ENCODE assay signal across 1 cellular context in the genomic region with DNA sequence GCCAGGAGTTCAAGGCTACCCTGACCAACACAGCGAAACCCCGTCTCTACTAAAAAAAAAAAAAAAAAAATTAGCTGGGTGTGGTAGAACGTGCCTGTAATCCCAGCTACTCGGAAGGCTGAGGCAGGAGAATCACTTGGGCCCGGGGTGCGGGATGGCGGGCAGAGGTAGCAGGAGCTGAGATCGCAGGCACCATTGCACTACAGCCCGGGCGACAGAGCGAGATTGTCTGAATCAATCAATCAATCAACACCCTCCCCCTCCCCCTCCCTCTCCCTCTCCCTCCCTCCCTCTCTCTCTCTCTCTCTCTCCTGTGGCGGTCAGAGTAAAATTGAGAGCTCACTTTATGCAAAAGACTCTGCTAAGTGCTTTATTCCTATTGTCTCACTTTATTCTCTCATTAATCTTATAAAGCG.
TF ChIP-seq lines count a peak whose summit lies in the region.

No MANE protein-coding gene starts in this region.

TF ChIP-seq in H1, 55 proteins besides CTCF, POLR2A, EP300 and RAD21:
- TF ChIP-seq GTF2F1 (IDR thresholded peaks at IDR 0.05; ENCODE audit: borderline replicate concordance, low read depth, low read length) (no peak), TCF12 (IDR thresholded peaks at IDR 0.05; ENCODE audit: low read depth, low read length) (no peak), SIN3A (conservative IDR thresholded peaks at IDR 0.05 in 1 of 2, IDR thresholded peaks at IDR 0.05 in 1 of 2; ENCODE audit: low read depth in 1 of 2, low read length in 2 of 2) (no peak), SP1 (IDR thresholded peaks at IDR 0.05; ENCODE audit: low read depth, low read length) (no peak), KDM4A (IDR thresholded peaks at IDR 0.05; ENCODE audit: low read depth, low read length, severe bottlenecking) (no peak), KDM1A (IDR thresholded peaks at IDR 0.05; ENCODE audit: borderline replicate concordance, low read length) (peak; percentile 75; the same call in 1 of the 2 replicates)
